In the genomic region with DNA sequence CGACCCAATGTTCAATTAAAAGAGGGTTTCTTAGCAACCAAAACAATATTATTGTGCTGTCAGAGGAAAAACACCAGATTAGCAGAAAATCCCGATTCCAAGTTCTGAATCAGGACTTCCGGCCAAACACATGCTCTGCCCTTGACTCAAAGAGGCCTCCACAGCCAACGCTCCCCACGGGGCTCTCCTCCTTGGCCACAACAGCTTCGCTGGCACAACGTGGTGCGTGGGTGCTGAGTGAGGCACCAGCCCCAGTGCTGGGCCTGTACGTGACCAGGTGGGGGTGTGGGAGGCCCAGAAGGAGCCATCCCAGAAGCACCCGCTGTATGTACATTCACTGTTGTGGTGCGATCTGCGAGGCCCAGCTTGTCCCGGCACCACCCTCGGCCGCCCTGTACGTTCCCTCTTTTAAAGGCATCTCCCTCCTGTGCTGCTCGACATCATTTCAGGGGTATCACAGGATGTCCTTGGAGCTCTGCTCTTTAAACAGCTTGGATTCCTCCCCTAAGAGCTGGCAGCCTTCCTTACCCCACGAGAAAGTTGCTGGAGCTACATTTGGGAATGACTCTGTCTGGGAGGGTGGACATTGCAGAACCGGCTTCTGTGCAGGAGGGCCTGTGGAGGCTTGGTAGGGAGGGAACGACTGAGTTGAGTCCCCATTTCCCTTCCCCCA, we compare ENCODE assay signal across 12 cellular contexts.
DNase-seq lines count a peak whose midpoint lies in the region; ATAC-seq and TF ChIP-seq lines count a peak whose summit lies in the region.
"Had no signal": no experiment of that assay in that cellular context is flagged by ENCODE, and none has a peak within 500 bp of the region (broad histone marks: within the 10 kb centered on the region; RNA-seq: fewer than 3 reads in every experiment).

No MANE protein-coding gene starts in this region.

- ATAC-seq in esophagus mucosa (peak; percentile 18), lung (ENCODE audit: insufficient read depth, low FRiP score) (peak; percentile 42), thoracic aorta (ENCODE audit: insufficient number of reproducible peaks, low FRiP score, low read depth) (peak; percentile 83), GM21528 (IDR thresholded peaks at IDR 0.05; ENCODE audit: low FRiP score, unreplicated experiment) (no peak), SK-N-SH treated with all-trans-retinoic acid at 6 μM for 48 hours (no peak)
- ATAC-seq: activated CD8-positive, alpha-beta T cell treated with anti-CD3 and anti-CD28 coated beads for 36 hours; gastrocnemius medialis; stimulated activated naive CD8-positive, alpha-beta T cell treated with anti-CD3 and anti-CD28 coated beads, Interleukin-15, amount 100 ng/mL, for 72 hours had no signal

- WGBS in lung, 2 donors: 81 to 91% methylated on average over 20 of the region's 20 CpGs

- H3K4me1 ChIP-seq in lung (ENCODE audit: control insufficient read depth in 2 of 2, insufficient read depth in 2 of 2, low read length in 2 of 2) (no peaks in the 10 kb centered on the region), thoracic aorta (ENCODE audit: control insufficient read depth in 1 of 2, low read depth in 2 of 2) (peaks cover 7 to 32% of the 10 kb centered on the region in 2 donors), Peyer's patch (no peaks in the 10 kb centered on the region)

- DNase-seq in MG63 (peak; percentile 17), lung (ENCODE audit: low spot score) (peak; percentile 38), thoracic aorta (ENCODE audit: low spot score) (peak; percentile 88), Peyer's patch (no peak)
- no peak for DNase-seq in effector CD8-positive, alpha-beta T cell (lab: John Stamatoyannopoulos, UW)
- DNase-seq: activated CD8-positive, alpha-beta T cell treated with anti-CD3 and anti-CD28 coated beads for 36 hours; activated effector memory CD4-positive, alpha-beta T cell treated with anti-CD3 and anti-CD28 coated beads, Interleukin-2, amount 50 U/mL, for 16 hours; gastrocnemius medialis; stimulated activated naive CD8-positive, alpha-beta T cell treated with anti-CD3 and anti-CD28 coated beads, Interleukin-15, amount 100 ng/mL, for 72 hours had no signal

- H3K27ac ChIP-seq in lung (ENCODE audit: low read depth in 1 of 2, low read length in 1 of 2) (peak overlapping the region in 1 of 2 donors; percentile 48), thoracic aorta (peak overlapping the region; percentile 68 to 78), Peyer's patch (peak overlapping the region in 1 of 4 donors; percentile 31)

- TF ChIP-seq CTCF in lung (IDR thresholded peaks at IDR 0.05; ENCODE audit: control extremely low read depth, extremely low read depth) (no peak), thoracic aorta (IDR thresholded peaks at IDR 0.05) (no peak), Peyer's patch (IDR thresholded peaks at IDR 0.05) (no peak)

- H3K9me3 ChIP-seq in MG63 (no peaks in the 10 kb centered on the region), lung (ENCODE audit: control insufficient read depth in 2 of 2, insufficient read depth in 1 of 2, low read length in 1 of 2) (peaks cover 0 to 5% of the 10 kb centered on the region in 2 donors), thoracic aorta (peaks cover 4% of the 10 kb centered on the region), Peyer's patch (no peaks in the 10 kb centered on the region)

- H3K36me3 ChIP-seq in MG63 (no peaks in the 10 kb centered on the region), lung (ENCODE audit: control insufficient read depth in 2 of 2, insufficient read depth in 2 of 2, low read length in 2 of 2) (no peaks in the 10 kb centered on the region), thoracic aorta (no peaks in the 10 kb centered on the region), Peyer's patch (no peaks in the 10 kb centered on the region)
- H3K36me3 ChIP-seq: gastrocnemius medialis had no signal

- TF ChIP-seq POLR2A in Peyer's patch (IDR thresholded peaks at IDR 0.05): no peak

- H3K4me3 ChIP-seq in MG63 (no peak overlapping the region), lung (no peak overlapping the region), thoracic aorta (peak overlapping the region; percentile 13), Peyer's patch (no peak overlapping the region)
- H3K4me3 ChIP-seq: gastrocnemius medialis had no signal

- H3K27me3 ChIP-seq in MG63 (no peaks in the 10 kb centered on the region), lung (ENCODE audit: control insufficient read depth, insufficient read depth) (no peaks in the 10 kb centered on the region), thoracic aorta (replicated peaks; ENCODE audit: insufficient read depth) (no peaks in the 10 kb centered on the region), Peyer's patch (no peaks in the 10 kb centered on the region)
- H3K27me3 ChIP-seq: gastrocnemius medialis had no signal

TF ChIP-seq in SK-N-SH treated with all-trans-retinoic acid at 6 μM for 48 hours, 23 proteins besides CTCF, POLR2A, EP300 and RAD21:
- TF ChIP-seq ZNF565 (CRISPR knock-in tag; conservative IDR thresholded peaks at IDR 0.05; ENCODE audit: low read depth) (no peak), TOX (CRISPR knock-in tag; IDR thresholded peaks at IDR 0.05; ENCODE audit: borderline replicate concordance) (no peak), ZNF70 (CRISPR knock-in tag; IDR thresholded peaks at IDR 0.05) (no peak)

Comparison
In these comparisons a context has a peak if more than half of its experiments do, and no peak if none do; other contexts are left out.
1. DNase-seq: peak in MG63 (single experiment), lung (single experiment) and thoracic aorta (single experiment); none in effector CD8-positive, alpha-beta T cell (single experiment) and Peyer's patch (0 of 3).
2. ATAC-seq: peak in esophagus mucosa (single experiment), lung (single experiment) and thoracic aorta (single experiment); none in GM21528 (single experiment) and SK-N-SH treated with all-trans-retinoic acid at 6 μM for 48 hours (single experiment).